1 cellular context compared by ENCODE assay signal in the genomic region with DNA sequence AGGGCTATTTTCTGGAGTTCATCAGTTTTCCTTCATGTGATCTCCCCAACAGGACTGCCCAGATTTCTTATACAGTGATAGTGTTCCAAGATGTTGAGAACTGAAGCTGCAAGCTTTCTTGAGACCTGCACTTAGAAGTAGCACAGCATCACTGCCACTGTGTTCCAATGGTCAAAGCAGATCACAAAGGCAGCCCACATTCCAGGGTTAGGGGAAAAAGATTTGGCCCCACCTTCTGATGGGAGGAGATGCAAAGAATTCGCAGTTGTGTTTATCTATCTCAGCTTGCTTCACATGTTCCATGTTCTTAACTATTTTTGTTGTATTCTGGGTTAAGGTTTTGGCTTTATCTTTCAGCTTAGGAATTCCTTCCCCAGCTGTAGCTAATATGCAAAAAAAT.
TF ChIP-seq lines count a peak whose summit lies in the region.

No MANE protein-coding gene starts in this region.

TF ChIP-seq in HCT116, 20 proteins besides CTCF, POLR2A, EP300 and RAD21 (continued from another document):
- no peak for TF ChIP-seq REST (IDR thresholded peaks at IDR 0.05; ENCODE audit: low read depth)
- TF ChIP-seq CEBPB (IDR thresholded peaks at IDR 0.05; ENCODE audit: low read depth) = no peak
